In the genomic region with DNA sequence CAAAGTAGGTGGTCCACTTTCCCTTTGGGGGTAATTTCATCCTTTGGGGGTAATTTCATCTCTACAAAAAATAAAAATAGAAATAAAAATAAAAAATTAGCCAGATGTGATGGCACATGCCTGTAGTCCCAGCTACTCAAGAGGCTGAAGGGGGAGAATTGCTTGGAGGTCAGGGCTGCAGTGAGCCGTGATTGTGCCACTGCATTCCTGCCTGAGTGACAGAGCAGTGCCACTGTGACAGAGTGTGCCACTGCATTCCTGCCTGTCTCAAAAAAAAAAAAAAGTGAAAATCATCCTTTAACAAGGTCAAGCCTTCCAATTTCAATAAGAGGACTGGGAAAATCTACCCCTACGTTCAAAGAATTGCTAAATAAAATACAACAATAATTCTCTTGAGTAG, we compare ENCODE assay signal across 27 cellular contexts. TPM values are rescaled to one million over a fixed set of nuclear protein-coding genes. Genes with fewer than 3 reads are reported as not detected.
DNase-seq lines count a peak whose midpoint lies in the region; ATAC-seq, FAIRE-seq and TF ChIP-seq lines count a peak whose summit lies in the region.
"Had no signal": no experiment of that assay in that cellular context is flagged by ENCODE, and none has a peak within 500 bp of the region (broad histone marks: within the 10 kb centered on the region; RNA-seq: fewer than 3 reads in every experiment).

No MANE protein-coding gene starts in this region.

- no peak for FAIRE-seq in H1 (lab: Jason Lieb, UNC)
- FAIRE-seq: A204.1, GM12878, GM19239 had no signal

- no peak overlapping the region for H2AK5ac ChIP-seq in H1 (ENCODE audit: low read depth, low read length)

- H3K27ac ChIP-seq in heart left ventricle, result no peak overlapping the region
- no peak overlapping the region for H3K27ac ChIP-seq in left ventricle myocardium inferior (replicated peaks)
- H3K27ac ChIP-seq in right cardiac atrium (ENCODE audit: low read length), result no peak overlapping the region
- H3K27ac ChIP-seq in H1 (ENCODE audit: low read depth, low read length), result no peak overlapping the region
- no peak overlapping the region for H3K27ac ChIP-seq in osteoblast (ENCODE audit: low read depth, low read length)
- no peak overlapping the region for H3K27ac ChIP-seq in substantia nigra (ENCODE audit: low read depth, low read length, poor library complexity, severe bottlenecking)
- H3K27ac ChIP-seq: BLaER1 had no signal

- H2BK120ac ChIP-seq in H1 (replicated peaks; ENCODE audit: low read depth, low read length), result no peak overlapping the region

- H3K4me3 ChIP-seq in heart left ventricle (no peak overlapping the region), left ventricle myocardium inferior (no peak overlapping the region), right cardiac atrium (ENCODE audit: low read length) (no peak overlapping the region), H1 (ENCODE audit: extremely low read depth in 1 of 4, insufficient read depth in 2 of 4, low read depth in 3 of 4, low read length in 4 of 4) (no peak overlapping the region), osteoblast (ENCODE audit: insufficient read depth, low read length) (no peak overlapping the region)
- H3K4me3 ChIP-seq: BLaER1, GM12878 had no signal

- no peak overlapping the region for H2BK15ac ChIP-seq in H1 (ENCODE audit: low read length)

- TF ChIP-seq POLR2A in heart left ventricle (IDR thresholded peaks at IDR 0.05), result no peak
- no peak for TF ChIP-seq POLR2A in H1 (IDR thresholded peaks at IDR 0.05; ENCODE audit: control extremely low read depth in 1 of 2, low read depth in 2 of 2, low read length in 2 of 2)

- no peak overlapping the region for H3K56ac ChIP-seq in H1 (replicated peaks; ENCODE audit: insufficient read length, low read depth, low read length)

- no peak overlapping the region for H3K18ac ChIP-seq in H1 (ENCODE audit: extremely low read depth, low read length)

- DNase-seq in heart left ventricle (no peak), left ventricle myocardium inferior (no peak), right cardiac atrium (no peak), left cardiac atrium (no peak), H1 (ENCODE audit: low read depth in 1 of 2, low spot score in 2 of 2) (no peak), osteoblast (ENCODE audit: insufficient read length, low spot score, missing footprints) (peak; percentile 58), amygdala (lab: John Stamatoyannopoulos, UW) (no peak), substantia nigra (lab: John Stamatoyannopoulos, UW) (no peak)
- DNase-seq: 8988T; ACHN; BE2C; C1 segment of cervical spinal cord; CD4-positive, alpha-beta memory T cell; CD4-positive, CD25-positive, alpha-beta regulatory T cell; CD8-positive, alpha-beta memory T cell; COR-L47; DMS 273 treated with DMSO at 0.1 percent for 48 hours; DMS153; DMS53; DMS79; DND-41; EL; GDM1 had no signal

- H2BK12ac ChIP-seq in H1 (ENCODE audit: low read depth, low read length), result no peak overlapping the region

- TF ChIP-seq RAD21 in H1 (IDR thresholded peaks at IDR 0.05 in 1 of 2, conservative IDR thresholded peaks at IDR 0.05 in 1 of 2; ENCODE audit: low read depth in 2 of 2, low read length in 2 of 2), result no peak

- H2BK5ac ChIP-seq in H1 (ENCODE audit: low read depth, low read length), result no peak overlapping the region

- H3K27me3 ChIP-seq in heart left ventricle (no peaks in the 10 kb centered on the region), left ventricle myocardium inferior (ENCODE audit: low read depth) (no peaks in the 10 kb centered on the region), right cardiac atrium (ENCODE audit: control insufficient read depth, insufficient read depth) (no peaks in the 10 kb centered on the region), H1 (replicated peaks in 1 of 4; ENCODE audit: control insufficient read depth in 3 of 4, extremely low read depth in 1 of 4, insufficient read depth in 3 of 4, low read length in 3 of 4) (no peaks in the 10 kb centered on the region), osteoblast (ENCODE audit: insufficient read depth, low read length) (peaks cover 5% of the 10 kb centered on the region)
- H3K27me3 ChIP-seq: BE2C, BLaER1 had no signal

- no peak for TF ChIP-seq EP300 in H1 (IDR thresholded peaks at IDR 0.05; ENCODE audit: borderline replicate concordance in 1 of 2, low read depth in 2 of 2, low read length in 2 of 2)

- H3K9me3 ChIP-seq in heart left ventricle, result no peaks in the 10 kb centered on the region
- no peaks in the 10 kb centered on the region for H3K9me3 ChIP-seq in left ventricle myocardium inferior (replicated peaks)
- no peaks in the 10 kb centered on the region for H3K9me3 ChIP-seq in right cardiac atrium (ENCODE audit: control insufficient read depth, low read length)
- peaks cover 0 to under 1% of the 10 kb centered on the region in 2 experiments; a peak in 1 of 4 replicates for H3K9me3 ChIP-seq in H1 (ENCODE audit: insufficient read depth in 2 of 2, low read depth in 1 of 2, low read length in 1 of 2)
- H3K9me3 ChIP-seq in osteoblast (ENCODE audit: low read depth, low read length), result no peaks in the 10 kb centered on the region
- H3K9me3 ChIP-seq: BE2C had no signal

- CTCF ChIA-PET in H1 (lab: Charles Lee; ENCODE audit: partially characterized antibody), result interaction anchor here (0.6 kb wide), 3 partner anchors 28 to 758 kb away, joined by 3 read pairs; no protein-coding TSS in a partner anchor

- no peaks in the 10 kb centered on the region for H3K79me1 ChIP-seq in H1 (ENCODE audit: low read depth, low read length)

- POLR2A ChIA-PET in H1 (lab: Charles Lee; ENCODE audit: partially characterized antibody), result interaction anchor here (0.6 kb wide), 1 partner anchor 15 kb away, joined by 3 read pairs; no protein-coding TSS in a partner anchor

- H3K9ac ChIP-seq in H1 (replicated peaks in 1 of 4; ENCODE audit: extremely low read depth in 1 of 4, low read depth in 3 of 4, low read length in 3 of 4), result no peak overlapping the region
- H3K9ac ChIP-seq: BLaER1 had no signal

- H4K8ac ChIP-seq in H1 (ENCODE audit: extremely low read depth, insufficient read depth, low read length), result no peak overlapping the region

- H3K4me1 ChIP-seq in heart left ventricle (peaks cover 0 to 4% (median 0%) of the 10 kb centered on the region in 12 donors), left ventricle myocardium inferior (peaks cover 8% of the 10 kb centered on the region), right cardiac atrium (ENCODE audit: control insufficient read depth, insufficient read depth, low read length) (no peaks in the 10 kb centered on the region), H1 (replicated peaks in 1 of 4; ENCODE audit: control insufficient read depth in 3 of 4, insufficient read depth in 4 of 4, low read length in 3 of 4) (peaks cover 0 to 4% (median 0%) of the 10 kb centered on the region in 4 experiments; a peak in 3 of 7 replicates), osteoblast (ENCODE audit: insufficient read depth, low read length) (no peaks in the 10 kb centered on the region)
- H3K4me1 ChIP-seq: BE2C, BLaER1 had no signal

- H3K79me2 ChIP-seq in H1 (ENCODE audit: control insufficient read depth in 1 of 2, insufficient read depth in 2 of 2, low read length in 2 of 2), result no peaks in the 10 kb centered on the region
- H3K79me2 ChIP-seq in osteoblast (ENCODE audit: insufficient read depth, low read length), result no peaks in the 10 kb centered on the region

- H3K36me3 ChIP-seq in heart left ventricle, result peaks cover 0 to 3% (median 0%) of the 10 kb centered on the region in 9 donors
- H3K36me3 ChIP-seq in left ventricle myocardium inferior, result no peaks in the 10 kb centered on the region
- H3K36me3 ChIP-seq in H1 (ENCODE audit: control insufficient read depth in 2 of 4, insufficient read depth in 4 of 4, low read length in 3 of 4), result no peaks in the 10 kb centered on the region
- H3K36me3 ChIP-seq in osteoblast (ENCODE audit: insufficient read depth, low read length), result no peaks in the 10 kb centered on the region
- H3K36me3 ChIP-seq: BE2C, BLaER1 had no signal

- ATAC-seq in heart left ventricle (peak in 3 of 4 donors; percentile 63 to 88 (median 64)), right cardiac atrium (peak; percentile 43 to 80), left cardiac atrium (no peak)
- ATAC-seq: GM12878 had no signal

- H3K4ac ChIP-seq in H1 (replicated peaks; ENCODE audit: insufficient read length, low read depth, low read length), result no peak overlapping the region

- intact Hi-C loops in heart left ventricle (cut with DNase I), result loop anchor here in 1 of 10 donors (10.0 kb wide), 1 partner anchor 621 kb away; no protein-coding TSS in a partner anchor
- intact Hi-C loops in left ventricle myocardium inferior (cut with micrococcal nuclease), result no loop called here
- intact Hi-C loops in right cardiac atrium (cut with DNase I), result no loop called here
- intact Hi-C loops in left cardiac atrium (cut with DNase I), result no loop called here

- H2BK20ac ChIP-seq in H1 (ENCODE audit: low read length), result no peak overlapping the region

- no peaks in the 10 kb centered on the region for H3K23me2 ChIP-seq in H1 (ENCODE audit: low read depth, low read length)

- no peak overlapping the region for H4K5ac ChIP-seq in H1 (ENCODE audit: insufficient read length, low read depth, low read length)

- TF ChIP-seq CTCF in heart left ventricle (IDR thresholded peaks at IDR 0.05) (no peak), left ventricle myocardium inferior (IDR thresholded peaks at IDR 0.05; ENCODE audit: borderline replicate concordance) (no peak), H1 (IDR thresholded peaks at IDR 0.05; ENCODE audit: control extremely low read depth in 1 of 3, insufficient read depth in 1 of 3, low read depth in 1 of 3, low read length in 3 of 3) (no peak), osteoblast (IDR thresholded peaks at IDR 0.05; ENCODE audit: extremely low read depth, low read depth, low read length) (no peak)

- H3K23ac ChIP-seq in H1 (ENCODE audit: insufficient read length), result no peak overlapping the region

- WGBS in heart left ventricle, 4 donors, result 52 to 65% (median 60%) methylated on average over 2 of the region's 2 CpGs
- 60% methylated on average over 2 of the region's 2 CpGs for WGBS in right cardiac atrium
- 87% methylated on average over 2 of the region's 2 CpGs; no CpG with 5 or more reads in 1 of the 2 experiments for WGBS in H1 (ENCODE audit: extremely low coverage in 1 of 2, insufficient coverage in 1 of 2, insufficient read length in 1 of 2, insufficient replicate concordance in 2 of 2, low coverage in 1 of 2, low lambda C conversion rate in 2 of 2, missing lambda C conversion rate in 1 of 2), 2 experiments

- H3K14ac ChIP-seq in H1 (ENCODE audit: insufficient read length), result no peak overlapping the region

- H3K4me2 ChIP-seq in H1 (ENCODE audit: insufficient read depth in 1 of 2, low read depth in 2 of 2, low read length in 2 of 2) (no peak overlapping the region), osteoblast (ENCODE audit: insufficient read depth, low read length) (no peak overlapping the region)
- H3K4me2 ChIP-seq: BLaER1 had no signal

- H4K20me1 ChIP-seq in H1 (replicated peaks in 1 of 2; ENCODE audit: control insufficient read depth in 1 of 2, insufficient read depth in 2 of 2, low read length in 2 of 2) (no peaks in the 10 kb centered on the region), osteoblast (ENCODE audit: insufficient read depth, low read length) (no peaks in the 10 kb centered on the region)
- H4K20me1 ChIP-seq: BLaER1 had no signal

- no peak overlapping the region for H2AFZ ChIP-seq in H1 (ENCODE audit: low read length)
- no peak overlapping the region for H2AFZ ChIP-seq in osteoblast (ENCODE audit: low read length)

- H4K91ac ChIP-seq in H1 (replicated peaks; ENCODE audit: insufficient read length, low read length), result no peak overlapping the region

RNA-seq across cellular contexts. Expression of a gene that starts 22.8 kb away (rescaled TPM):
- 10 to 100 TPM; 19.5 to 86.9 (median 26.3) TPM for total RNA-seq in heart left ventricle
- 10 to 100 TPM; 14.8 to 50.7 TPM for polyA plus RNA-seq in heart left ventricle
- total RNA-seq in left ventricle myocardium inferior, result 20.4 TPM
- total RNA-seq in right cardiac atrium, result 10 to 100 TPM; 35.2 to 41.3 (median 37.4) TPM
- polyA plus RNA-seq in right cardiac atrium, result 24.8 TPM
- total RNA-seq in left cardiac atrium, result 10 to 100 TPM; 42.4 to 47.2 TPM
- 98.2 and 111 TPM in 2 replicates for total RNA-seq in H1 (2021; fragmentation: NEBNext Ultra II Directional; extraction: Animal tissue kit (Norgen Biotek cat#: 25700))
- polyA plus RNA-seq in H1 (2011; rRNA removed), result 90.3 and 167 TPM in 2 replicates
- polyA plus RNA-seq in H1 (2011; cell fraction: cytosol; rRNA removed), result 115 TPM
- 91.6 TPM for polyA plus RNA-seq in H1 (2011; cell fraction: nucleus; rRNA removed)
- polyA plus RNA-seq in H1 (2012, experiment 1 of 2), result 60.7 to 77.7 TPM (median 70.0 TPM) in 4 replicates
- 30.7 TPM for polyA plus RNA-seq in H1 (2012, experiment 2 of 2)
- polyA plus RNA-seq in H1 (2013, experiment 1 of 2), result 72.6 TPM
- 79.6 TPM for polyA plus RNA-seq in H1 (2013, experiment 2 of 2)
- polyA minus RNA-seq in H1 (2011; rRNA and poly(A)+ RNA removed), result 29.8 and 37.0 TPM in 2 replicates
- 113 TPM for polyA minus RNA-seq in H1 (2011; cell fraction: cytosol; rRNA and poly(A)+ RNA removed)
- polyA minus RNA-seq in H1 (2011; cell fraction: nucleus; rRNA and poly(A)+ RNA removed), result 96.7 TPM
- 97.5 and 124 TPM in 2 replicates for total RNA-seq in osteoblast

RNA-seq across cellular contexts. Expression of a gene that starts 23.0 kb away (rescaled TPM):
- total RNA-seq in heart left ventricle, result 100 to 1,000 TPM in 1 of 9 donors, 10 to 100 TPM in 8; 60.5 to 112 (median 75.5) TPM
- 10 to 100 TPM; 44.3 to 64.3 TPM for polyA plus RNA-seq in heart left ventricle
- total RNA-seq in left ventricle myocardium inferior, result 71.6 TPM
- 10 to 100 TPM; 66.9 to 77.1 (median 69.2) TPM for total RNA-seq in right cardiac atrium
- polyA plus RNA-seq in right cardiac atrium, result 51.7 TPM
- total RNA-seq in left cardiac atrium, result 10 to 100 TPM; 54.5 to 76.6 TPM
- total RNA-seq in H1 (2021; fragmentation: NEBNext Ultra II Directional; extraction: Animal tissue kit (Norgen Biotek cat#: 25700)), result 87.5 and 91.6 TPM in 2 replicates
- polyA plus RNA-seq in H1 (2011; rRNA removed), result 32.1 and 59.3 TPM in 2 replicates
- polyA plus RNA-seq in H1 (2011; cell fraction: cytosol; rRNA removed), result 71.8 TPM
- polyA plus RNA-seq in H1 (2011; cell fraction: nucleus; rRNA removed), result 31.5 TPM
- polyA plus RNA-seq in H1 (2012, experiment 1 of 2), result 44.9 to 86.0 TPM (median 57.5 TPM) in 4 replicates
- 9.7 TPM for polyA plus RNA-seq in H1 (2012, experiment 2 of 2)
- 84.7 TPM for polyA plus RNA-seq in H1 (2013, experiment 1 of 2)
- polyA plus RNA-seq in H1 (2013, experiment 2 of 2), result 75.5 TPM
- polyA minus RNA-seq in H1 (2011; rRNA and poly(A)+ RNA removed), result 103 and 125 TPM in 2 replicates
- polyA minus RNA-seq in H1 (2011; cell fraction: cytosol; rRNA and poly(A)+ RNA removed), result 36.3 TPM
- 109 TPM for polyA minus RNA-seq in H1 (2011; cell fraction: nucleus; rRNA and poly(A)+ RNA removed)
- total RNA-seq in osteoblast, result 230 and 238 TPM in 2 replicates

Comparison
In these comparisons a context has a peak if more than half of its experiments do, and no peak if none do; other contexts are left out.
1. ATAC-seq: peak in heart left ventricle (3 of 4) and right cardiac atrium (2 of 2); none in left cardiac atrium (0 of 2).